Comparison of ENCODE assay signal across 1 cellular context in the genomic region with DNA sequence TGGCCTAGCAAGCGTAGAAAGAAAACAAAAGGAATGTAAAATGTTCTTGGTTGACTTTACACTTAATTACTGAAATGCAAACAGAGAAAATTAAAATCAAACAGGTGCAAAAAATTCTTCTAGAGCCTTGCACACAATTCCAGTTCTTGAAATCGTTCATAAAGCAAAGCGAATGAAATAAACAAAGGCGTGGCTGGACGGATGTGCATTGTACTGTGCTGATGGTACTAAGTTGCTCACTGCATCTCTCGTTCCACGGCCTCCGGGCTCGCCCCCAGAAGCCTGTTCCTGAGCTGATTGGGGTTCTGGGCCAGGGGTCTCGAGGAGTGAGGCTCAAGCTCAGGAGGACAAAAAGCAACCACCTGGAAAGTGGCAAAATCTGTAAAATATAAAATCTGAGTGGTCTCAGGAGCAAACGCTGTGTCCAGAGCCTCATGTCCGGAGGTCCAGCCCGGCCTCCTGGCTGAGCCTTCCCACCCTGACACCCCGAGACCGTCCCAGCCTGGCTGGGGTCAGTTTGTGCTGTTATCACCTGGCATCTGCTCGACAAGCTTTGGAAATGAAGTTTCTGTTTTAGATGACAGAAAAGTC.
TF ChIP-seq lines count a peak whose summit lies in the region.

No MANE protein-coding gene starts in this region.

TF ChIP-seq in HepG2, 621 proteins besides CTCF, POLR2A, EP300 and RAD21 (continued from another document):
- TF ChIP-seq, protein P1, sequence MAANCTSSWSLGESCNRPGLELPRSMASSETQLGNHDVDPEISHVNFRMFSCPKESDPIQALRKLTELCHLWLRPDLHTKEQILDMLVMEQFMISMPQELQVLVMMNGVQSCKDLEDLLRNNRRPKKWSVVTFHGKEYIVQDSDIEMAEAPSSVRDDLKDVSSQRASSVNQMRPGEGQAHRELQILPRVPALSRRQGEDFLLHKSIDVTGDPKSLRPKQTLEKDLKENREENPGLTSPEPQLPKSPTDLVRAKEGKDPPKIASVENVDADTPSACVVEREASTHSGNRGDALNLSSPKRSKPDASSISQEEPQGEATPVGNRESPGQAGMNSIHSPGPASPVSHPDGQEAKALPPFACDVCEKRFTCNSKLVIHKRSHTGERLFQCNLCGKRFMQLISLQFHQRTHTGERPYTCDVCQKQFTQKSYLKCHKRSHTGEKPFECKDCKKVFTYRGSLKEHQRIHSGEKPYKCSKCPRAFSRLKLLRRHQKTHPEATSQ (CRISPR knock-in tag; IDR thresholded peaks at IDR 0.05; ENCODE audit: borderline replicate concordance): no peak
- TF ChIP-seq ISL2 (CRISPR knock-in tag; IDR thresholded peaks at IDR 0.05) (no peak), KIAA2018 (CRISPR knock-in tag; IDR thresholded peaks at IDR 0.05; ENCODE audit: borderline replicate concordance) (no peak), PHF5A (CRISPR knock-in tag; IDR thresholded peaks at IDR 0.05; ENCODE audit: low read depth, unreplicated experiment) (no peak), ZNF687 (CRISPR knock-in tag; IDR thresholded peaks at IDR 0.05) (peak; percentile 5; the same call in 1 of the 2 replicates), MBNL3 (CRISPR knock-in tag; conservative IDR thresholded peaks at IDR 0.05) (no peak), AKAP8 (CRISPR knock-in tag; IDR thresholded peaks at IDR 0.05) (no peak), ZNF616 (CRISPR knock-in tag; IDR thresholded peaks at IDR 0.05; ENCODE audit: low read depth) (no peak), ZSCAN21 (CRISPR knock-in tag; IDR thresholded peaks at IDR 0.05; ENCODE audit: borderline replicate concordance) (no peak), MED8 (CRISPR knock-in tag; IDR thresholded peaks at IDR 0.05; ENCODE audit: insufficient replicate concordance) (no peak), SMAD3 (CRISPR knock-in tag; IDR thresholded peaks at IDR 0.05) (no peak)
- TF ChIP-seq, protein P2, sequence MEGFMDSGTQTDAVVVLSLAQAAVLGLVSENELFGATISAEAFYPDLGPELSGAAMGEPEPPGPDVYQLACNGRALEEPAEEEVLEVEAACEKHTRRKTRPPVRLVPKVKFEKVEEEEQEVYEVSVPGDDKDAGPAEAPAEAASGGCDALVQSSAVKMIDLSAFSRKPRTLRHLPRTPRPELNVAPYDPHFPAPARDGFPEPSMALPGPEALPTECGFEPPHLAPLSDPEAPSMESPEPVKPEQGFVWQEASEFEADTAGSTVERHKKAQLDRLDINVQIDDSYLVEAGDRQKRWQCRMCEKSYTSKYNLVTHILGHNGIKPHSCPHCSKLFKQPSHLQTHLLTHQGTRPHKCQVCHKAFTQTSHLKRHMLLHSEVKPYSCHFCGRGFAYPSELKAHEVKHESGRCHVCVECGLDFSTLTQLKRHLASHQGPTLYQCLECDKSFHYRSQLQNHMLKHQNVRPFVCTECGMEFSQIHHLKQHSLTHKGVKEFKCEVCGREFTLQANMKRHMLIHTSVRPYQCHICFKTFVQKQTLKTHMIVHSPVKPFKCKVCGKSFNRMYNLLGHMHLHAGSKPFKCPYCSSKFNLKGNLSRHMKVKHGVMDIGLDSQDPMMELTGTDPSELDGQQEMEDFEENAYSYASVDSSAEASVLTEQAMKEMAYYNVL (CRISPR knock-in tag; IDR thresholded peaks at IDR 0.05; ENCODE audit: borderline replicate concordance): peak; percentile 16; the same call in 1 of the 2 replicates
- TF ChIP-seq, protein P3, sequence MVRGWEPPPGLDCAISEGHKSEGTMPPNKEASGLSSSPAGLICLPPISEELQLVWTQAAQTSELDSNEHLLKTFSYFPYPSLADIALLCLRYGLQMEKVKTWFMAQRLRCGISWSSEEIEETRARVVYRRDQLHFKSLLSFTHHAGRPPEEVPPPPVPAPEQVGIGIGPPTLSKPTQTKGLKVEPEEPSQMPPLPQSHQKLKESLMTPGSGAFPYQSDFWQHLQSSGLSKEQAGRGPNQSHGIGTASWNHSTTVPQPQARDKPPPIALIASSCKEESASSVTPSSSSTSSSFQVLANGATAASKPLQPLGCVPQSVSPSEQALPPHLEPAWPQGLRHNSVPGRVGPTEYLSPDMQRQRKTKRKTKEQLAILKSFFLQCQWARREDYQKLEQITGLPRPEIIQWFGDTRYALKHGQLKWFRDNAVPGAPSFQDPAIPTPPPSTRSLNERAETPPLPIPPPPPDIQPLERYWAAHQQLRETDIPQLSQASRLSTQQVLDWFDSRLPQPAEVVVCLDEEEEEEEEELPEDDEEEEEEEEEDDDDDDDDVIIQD (CRISPR knock-in tag; IDR thresholded peaks at IDR 0.05; ENCODE audit: low read depth): no peak
